ENCODE assay signal across 20 cellular contexts in the genomic region with DNA sequence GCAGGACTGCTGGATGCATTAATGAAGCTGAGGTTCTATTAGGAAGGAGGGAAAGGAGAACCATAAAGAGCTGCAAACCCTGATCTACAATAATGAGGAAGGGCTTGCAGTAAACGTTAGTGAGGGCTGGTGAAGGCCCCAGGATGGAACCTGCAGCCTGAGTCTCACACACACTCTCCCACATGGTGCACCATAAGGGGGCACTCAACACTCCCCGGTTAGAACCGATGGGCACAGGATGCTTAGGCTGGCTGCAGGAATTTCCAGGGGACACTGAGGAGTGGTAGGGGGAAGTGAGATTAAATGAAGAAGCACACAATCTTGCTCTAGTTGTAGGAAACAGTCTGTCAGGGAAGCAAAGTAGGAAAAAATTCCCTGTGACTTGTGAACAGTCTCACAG. TPM values are rescaled to one million over a fixed set of nuclear protein-coding genes. Genes with fewer than 3 reads are reported as not detected.
DNase-seq lines count a peak whose midpoint lies in the region; FAIRE-seq and TF ChIP-seq lines count a peak whose summit lies in the region.
"Had no signal": no experiment of that assay in that cellular context is flagged by ENCODE, and none has a peak within 500 bp of the region (broad histone marks: within the 10 kb centered on the region; RNA-seq: fewer than 3 reads in every experiment).

No MANE protein-coding gene starts in this region.

- no peaks in the 10 kb centered on the region for H3K9me3 Mint-ChIP-seq in neural progenitor cell
- H3K9me3 Mint-ChIP-seq: CD4-positive, alpha-beta T cell had no signal

- no peak for FAIRE-seq in H1 (lab: Jason Lieb, UNC)
- FAIRE-seq: D721Med, G401.6, GM12891, GM19239, K562 had no signal

- H3K9me3 ChIP-seq in H1 (ENCODE audit: insufficient read depth in 2 of 2, low read depth in 1 of 2, low read length in 1 of 2): no peaks in the 10 kb centered on the region
- H3K9me3 ChIP-seq in neural progenitor cell (ENCODE audit: low read depth): no peaks in the 10 kb centered on the region
- H3K9me3 ChIP-seq: Caco-2 had no signal

- WGBS in H1 (ENCODE audit: extremely low coverage in 1 of 2, insufficient coverage in 1 of 2, insufficient read length in 1 of 2, insufficient replicate concordance in 2 of 2, low coverage in 1 of 2, low lambda C conversion rate in 2 of 2, missing lambda C conversion rate in 1 of 2), 2 experiments: 57% methylated on average over 3 of the region's 3 CpGs; no CpG with 5 or more reads in 1 of the 2 experiments

- TF ChIP-seq POLR2A in NB4 (IDR thresholded peaks at IDR 0.05; ENCODE audit: extremely low read depth, insufficient read length): no peak
- no peak for TF ChIP-seq POLR2A in H1 (IDR thresholded peaks at IDR 0.05; ENCODE audit: control extremely low read depth in 1 of 2, low read depth in 2 of 2, low read length in 2 of 2)

- no peak overlapping the region for H3K56ac ChIP-seq in H1 (replicated peaks; ENCODE audit: insufficient read length, low read depth, low read length)

- H4K91ac ChIP-seq in H1 (replicated peaks; ENCODE audit: insufficient read length, low read length): no peak overlapping the region

- H2AFZ ChIP-seq in H1 (ENCODE audit: low read length): no peak overlapping the region
- peak overlapping the region; percentile 6 for H2AFZ ChIP-seq in neural progenitor cell (replicated peaks)
- H2AFZ ChIP-seq: GM23248 had no signal

- H2BK15ac ChIP-seq in H1 (ENCODE audit: low read length): no peak overlapping the region

- no peak overlapping the region for H2AK5ac ChIP-seq in H1 (ENCODE audit: low read depth, low read length)

- no peak overlapping the region for H3K18ac ChIP-seq in H1 (ENCODE audit: extremely low read depth, low read length)

- H3K36me3 ChIP-seq in H1 (ENCODE audit: control insufficient read depth in 2 of 4, insufficient read depth in 4 of 4, low read length in 3 of 4): no peaks in the 10 kb centered on the region
- H3K36me3 ChIP-seq in neural progenitor cell: no peaks in the 10 kb centered on the region

- no peak overlapping the region for H3K4me3 Mint-ChIP-seq in neural progenitor cell
- H3K4me3 Mint-ChIP-seq: CD4-positive, alpha-beta T cell had no signal

- no peak for DNase-seq in HFF-Myc (ENCODE audit: extremely low read depth, low read depth)
- no peak for DNase-seq in NB4 (ENCODE audit: low read depth)
- DNase-seq in H1 (ENCODE audit: low read depth in 1 of 2, low spot score in 2 of 2): no peak
- no peak for DNase-seq in neural progenitor cell (ENCODE audit: low spot score)
- DNase-seq in NCI-H1694 (lab: John Stamatoyannopoulos, UW): no peak
- no peak for DNase-seq in AG08395 (ENCODE audit: low spot score)
- no peak for DNase-seq in activated T-cell treated with anti-CD3 and anti-CD28 coated beads, Interleukin-2, amount 50 U/mL, for 1 hour
- DNase-seq in T-helper 2 cell: no peak
- DNase-seq: AML-193; Caco-2; CD4-positive, alpha-beta T cell; H7 had no signal

- H3K27me3 ChIP-seq in H1 (replicated peaks in 1 of 4; ENCODE audit: control insufficient read depth in 3 of 4, extremely low read depth in 1 of 4, insufficient read depth in 3 of 4, low read length in 3 of 4) (no peaks in the 10 kb centered on the region), neural progenitor cell (no peaks in the 10 kb centered on the region)

- H3K4me2 ChIP-seq in H1 (ENCODE audit: insufficient read depth in 1 of 2, low read depth in 2 of 2, low read length in 2 of 2): no peak overlapping the region
- H3K4me2 ChIP-seq in neural progenitor cell: no peak overlapping the region

- peak; percentile 4 for TF ChIP-seq CTCF in HFF-Myc (IDR thresholded peaks at IDR 0.05; ENCODE audit: low read depth, low read length, missing control alignments)
- TF ChIP-seq CTCF in NB4 (IDR thresholded peaks at IDR 0.05; ENCODE audit: low read depth, low read length): peak; percentile 4
- peak; percentile 20 to 39 (median 28); a peak in 3 of 4 replicates for TF ChIP-seq CTCF in H1 (IDR thresholded peaks at IDR 0.05; ENCODE audit: control extremely low read depth in 1 of 3, insufficient read depth in 1 of 3, low read depth in 1 of 3, low read length in 3 of 3)
- TF ChIP-seq CTCF in neural progenitor cell (IDR thresholded peaks at IDR 0.05): no peak

- H3K27me3 Mint-ChIP-seq in neural progenitor cell (ENCODE audit: insufficient read depth, low read depth): peaks cover 3% of the 10 kb centered on the region
- H3K27me3 Mint-ChIP-seq: CD4-positive, alpha-beta T cell had no signal

- CTCF ChIA-PET in H1 (lab: Charles Lee; ENCODE audit: partially characterized antibody): interaction anchor here (0.6 to 0.8 kb wide), 5 partner anchors 31 to 381 kb away, joined by 3 read pairs; no protein-coding TSS in a partner anchor

- no peak overlapping the region for H4K5ac ChIP-seq in H1 (ENCODE audit: insufficient read length, low read depth, low read length)

- H3K79me2 ChIP-seq in H1 (ENCODE audit: control insufficient read depth in 1 of 2, insufficient read depth in 2 of 2, low read length in 2 of 2) (no peaks in the 10 kb centered on the region), neural progenitor cell (ENCODE audit: low read depth) (no peaks in the 10 kb centered on the region)

- H3K23ac ChIP-seq in H1 (ENCODE audit: insufficient read length): no peak overlapping the region

- no peak overlapping the region for H3K4ac ChIP-seq in H1 (replicated peaks; ENCODE audit: insufficient read length, low read depth, low read length)

- H3K23me2 ChIP-seq in H1 (ENCODE audit: low read depth, low read length): no peaks in the 10 kb centered on the region; the same call in 1 of the 2 replicates

- H3K27ac ChIP-seq in H1 (ENCODE audit: low read depth, low read length) (no peak overlapping the region), neural progenitor cell (no peak overlapping the region)
- H3K27ac ChIP-seq: C4-2B, GM23248 had no signal

- peaks cover 17% of the 10 kb centered on the region for H3K4me1 Mint-ChIP-seq in neural progenitor cell

- no peaks in the 10 kb centered on the region for H3K36me3 Mint-ChIP-seq in neural progenitor cell

- no peak overlapping the region for H2BK120ac ChIP-seq in H1 (replicated peaks; ENCODE audit: low read depth, low read length)

- no peak overlapping the region for H2BK12ac ChIP-seq in H1 (ENCODE audit: low read depth, low read length)

- H3K9ac ChIP-seq in H1 (replicated peaks in 1 of 4; ENCODE audit: extremely low read depth in 1 of 4, low read depth in 3 of 4, low read length in 3 of 4) (no peak overlapping the region), neural progenitor cell (no peak overlapping the region)
- H3K9ac ChIP-seq: GM23248 had no signal

- H4K8ac ChIP-seq in H1 (ENCODE audit: extremely low read depth, insufficient read depth, low read length): no peak overlapping the region

- H2BK20ac ChIP-seq in H1 (ENCODE audit: low read length): no peak overlapping the region

- POLR2A ChIA-PET in H1 (lab: Charles Lee; ENCODE audit: partially characterized antibody): interaction anchor here (1.4 kb wide), 1 partner anchor 58 kb away, joined by 3 read pairs; no protein-coding TSS in a partner anchor

- H3F3A ChIP-seq in neural progenitor cell (ENCODE audit: low read depth): no peaks in the 10 kb centered on the region

- no peaks in the 10 kb centered on the region for H3K79me1 ChIP-seq in H1 (ENCODE audit: low read depth, low read length)

- no peak overlapping the region for H3K27ac Mint-ChIP-seq in neural progenitor cell
- H3K27ac Mint-ChIP-seq: CD4-positive, alpha-beta T cell had no signal

- no peak overlapping the region for H2BK5ac ChIP-seq in H1 (ENCODE audit: low read depth, low read length)

- H3K4me3 ChIP-seq in HFF-Myc (replicated peaks; ENCODE audit: low read depth, low read length) (no peak overlapping the region), NB4 (ENCODE audit: low read depth, low read length) (no peak overlapping the region), H1 (ENCODE audit: extremely low read depth in 1 of 4, insufficient read depth in 2 of 4, low read depth in 3 of 4, low read length in 4 of 4) (no peak overlapping the region), neural progenitor cell (no peak overlapping the region)
- H3K4me3 ChIP-seq: GM23248, K562 had no signal

- H3K4me1 ChIP-seq in H1 (replicated peaks in 1 of 4; ENCODE audit: control insufficient read depth in 3 of 4, insufficient read depth in 4 of 4, low read length in 3 of 4): peaks cover 0 to 5% (median 4%) of the 10 kb centered on the region in 4 experiments
- H3K4me1 ChIP-seq in neural progenitor cell: peaks cover 10% of the 10 kb centered on the region

- H3K14ac ChIP-seq in H1 (ENCODE audit: insufficient read length): no peak overlapping the region

- H4K20me1 ChIP-seq in H1 (replicated peaks in 1 of 2; ENCODE audit: control insufficient read depth in 1 of 2, insufficient read depth in 2 of 2, low read length in 2 of 2) (no peaks in the 10 kb centered on the region), neural progenitor cell (ENCODE audit: low read depth) (no peaks in the 10 kb centered on the region)

- peak; percentile 29 to 59; a peak in 3 of 4 replicates for TF ChIP-seq RAD21 in H1 (IDR thresholded peaks at IDR 0.05 in 1 of 2, conservative IDR thresholded peaks at IDR 0.05 in 1 of 2; ENCODE audit: low read depth in 2 of 2, low read length in 2 of 2)

- no peak for TF ChIP-seq EP300 in H1 (IDR thresholded peaks at IDR 0.05; ENCODE audit: borderline replicate concordance in 1 of 2, low read depth in 2 of 2, low read length in 2 of 2)

TF ChIP-seq in H1, 55 proteins besides CTCF, POLR2A, EP300 and RAD21 (continues in another document):
- TF ChIP-seq BRCA1 (IDR thresholded peaks at IDR 0.05; ENCODE audit: low read depth, low read length) (no peak), CBX5 (IDR thresholded peaks at IDR 0.05; ENCODE audit: low read depth, low read length) (no peak), EZH2 (IDR thresholded peaks at IDR 0.05; ENCODE audit: low read depth, low read length, severe bottlenecking) (no peak), BCL11A (IDR thresholded peaks at IDR 0.05; ENCODE audit: low read depth in 2 of 2, low read length in 2 of 2) (no peak), JUND (IDR thresholded peaks at IDR 0.05; ENCODE audit: low read length) (no peak), NRF1 (IDR thresholded peaks at IDR 0.05; ENCODE audit: low read depth, low read length) (no peak), RXRA (IDR thresholded peaks at IDR 0.05; ENCODE audit: insufficient read depth, low read depth, low read length) (no peak), FOSL1 (IDR thresholded peaks at IDR 0.05; ENCODE audit: insufficient read depth, low read depth, low read length) (no peak), KDM1A (IDR thresholded peaks at IDR 0.05; ENCODE audit: borderline replicate concordance, low read length) (no peak)

RNA-seq across cellular contexts. Expression of gene FERMT2, which starts 56.1 kb away (rescaled TPM):
- total RNA-seq in H1 (2021; fragmentation: NEBNext Ultra II Directional; extraction: Animal tissue kit (Norgen Biotek cat#: 25700)): 120 and 142 TPM in 2 replicates
- polyA plus RNA-seq in H1 (2011; rRNA removed): 51.4 and 53.3 TPM in 2 replicates
- polyA plus RNA-seq in H1 (2011; cell fraction: cytosol; rRNA removed): 75.3 TPM
- polyA plus RNA-seq in H1 (2011; cell fraction: nucleus; rRNA removed): 41.7 TPM
- 47.9 to 84.9 TPM (median 59.8 TPM) in 4 replicates for polyA plus RNA-seq in H1 (2012, experiment 1 of 2)
- 4.3 TPM for polyA plus RNA-seq in H1 (2012, experiment 2 of 2)
- 139 TPM for polyA plus RNA-seq in H1 (2013, experiment 1 of 2)
- 149 TPM for polyA plus RNA-seq in H1 (2013, experiment 2 of 2)
- 56.7 and 112 TPM in 2 replicates for polyA minus RNA-seq in H1 (2011; rRNA and poly(A)+ RNA removed)
- polyA minus RNA-seq in H1 (2011; cell fraction: cytosol; rRNA and poly(A)+ RNA removed): 53.7 TPM
- 58.4 TPM for polyA minus RNA-seq in H1 (2011; cell fraction: nucleus; rRNA and poly(A)+ RNA removed)
- total RNA-seq in neural progenitor cell (ENCODE audit: low replicate concordance): 114 and 166 TPM in 2 replicates
- total RNA-seq: HT-29 had no signal
